ENCODE assay signal across 11 cellular contexts in genomic region chr12:38817942-38818341, GRCh38.
"Had no signal": no experiment of that assay in that cellular context is flagged by ENCODE, and none has a peak within 500 bp of the region (broad histone marks: within the 10 kb centered on the region; RNA-seq: fewer than 3 reads in every experiment).

No MANE protein-coding gene starts in this region.

- H3K4me3 ChIP-seq: GM23248, HAP-1, K562 had no signal

- H3K9ac ChIP-seq: GM23248 had no signal

- H3K27ac ChIP-seq: GM23248 had no signal

- H3K9me3 ChIP-seq: HAP-1 had no signal

- FAIRE-seq: HTR-8/SVneo, K562 had no signal

- ATAC-seq: HCT116, K562 had no signal

- DNase-seq: GM23248, GOT3, H7, HFFc6, IMR-90, Kasumi-1, KG1 had no signal
